In genomic region chr3:52844290-52844985, GRCh38 we compare ENCODE assay signal across 15 cellular contexts. TPM values are rescaled to one million over a fixed set of nuclear protein-coding genes. Genes with fewer than 3 reads are reported as not detected.
DNase-seq lines count a peak whose midpoint lies in the region; ATAC-seq and TF ChIP-seq lines count a peak whose summit lies in the region.
"Had no signal": no experiment of that assay in that cellular context is flagged by ENCODE, and none has a peak within 500 bp of the region (broad histone marks: within the 10 kb centered on the region; RNA-seq: fewer than 3 reads in every experiment).

No MANE protein-coding gene starts in this region.

- peak overlapping the region; percentile 75 to 97 (median 85) for H3K4me2 ChIP-seq in BLaER1 treated with 17β-estradiol and CSF1 and Interleukin-3, amounts not matched to agents 10 nM and 100 nM
- H3K4me2 ChIP-seq in hepatocyte: no peak overlapping the region

- no peaks in the 10 kb centered on the region for H3K9me2 ChIP-seq in hepatocyte (replicated peaks; ENCODE audit: insufficient read depth)

- H3K36me3 Mint-ChIP-seq in Calu3 (ENCODE audit: insufficient read depth, unreplicated experiment): no peaks in the 10 kb centered on the region

- intact Hi-C loops in sigmoid colon (cut with DNase I): loop anchor here (10.0 kb wide), 1 partner anchor 90 kb away; no protein-coding TSS in a partner anchor
- intact Hi-C loops in Calu3 (cut with micrococcal nuclease; ENCODE audit: unreplicated experiment): no loop called here

- 95% methylated on average over 18 of the region's 18 CpGs for WGBS in hepatocyte (ENCODE audit: low lambda C conversion rate, missing lambda C conversion rate)
- WGBS in sigmoid colon, 2 donors: 80 to 91% methylated on average over 18 of the region's 18 CpGs

- H3K9ac ChIP-seq in BLaER1 treated with 17β-estradiol and CSF1 and Interleukin-3, amounts not matched to agents 10 nM and 100 nM: peak overlapping the region in 10 of 11 experiments; percentile 28 to 81 (median 70); a peak in 18 of 22 replicates
- H3K9ac ChIP-seq: parathyroid adenoma had no signal

- no peak for ATAC-seq in HG02623 (IDR thresholded peaks at IDR 0.05; ENCODE audit: unreplicated experiment)
- ATAC-seq in GM19324 (IDR thresholded peaks at IDR 0.05; ENCODE audit: low FRiP score, unreplicated experiment): no peak

- H2AFZ ChIP-seq in hepatocyte: no peak overlapping the region
- H2AFZ ChIP-seq: parathyroid adenoma had no signal

- peaks cover 10 to 40% (median 19%) of the 10 kb centered on the region in 11 experiments; a peak in 19 of 22 replicates for H3K36me3 ChIP-seq in BLaER1 treated with 17β-estradiol and CSF1 and Interleukin-3, amounts not matched to agents 10 nM and 100 nM
- no peaks in the 10 kb centered on the region for H3K36me3 ChIP-seq in hepatocyte (replicated peaks; ENCODE audit: insufficient read depth, low read depth)
- peaks cover 7 to 74% (median 16%) of the 10 kb centered on the region in 4 donors for H3K36me3 ChIP-seq in sigmoid colon

- no peaks in the 10 kb centered on the region for H3K4me1 Mint-ChIP-seq in Calu3 (ENCODE audit: low read depth, unreplicated experiment)

- TF ChIP-seq CTCF in hepatocyte (IDR thresholded peaks at IDR 0.05; ENCODE audit: poor library complexity) (no peak), sigmoid colon (IDR thresholded peaks at IDR 0.05) (no peak), Calu3 (IDR thresholded peaks at IDR 0.05; ENCODE audit: unreplicated experiment) (no peak)

- no TSS peak for BruUV-seq in Calu3 (replicated peaks; lab: Mats Ljungman, UMichigan)

- CTCF ChIA-PET in Calu3 (lab: Charles Lee): interaction anchor here (0.7 kb wide), 1 partner anchor 38 kb away, joined by 3 read pairs; no protein-coding TSS in a partner anchor

- H3K9me3 Mint-ChIP-seq in Calu3 (ENCODE audit: low read depth, unreplicated experiment): no peaks in the 10 kb centered on the region

- peaks cover 89 to 100% (median 100%) of the 10 kb centered on the region in 10 experiments for H3K4me1 ChIP-seq in BLaER1 treated with 17β-estradiol and CSF1 and Interleukin-3, amounts not matched to agents 10 nM and 100 nM
- H3K4me1 ChIP-seq in hepatocyte (ENCODE audit: insufficient read depth): no peaks in the 10 kb centered on the region
- peaks cover 0 to 50% (median 30%) of the 10 kb centered on the region in 4 donors for H3K4me1 ChIP-seq in sigmoid colon
- H3K4me1 ChIP-seq: parathyroid adenoma had no signal

- H3K27ac ChIP-seq in BLaER1 treated with 17β-estradiol and CSF1 and Interleukin-3, amounts not matched to agents 10 nM and 100 nM: peak overlapping the region in 10 of 11 experiments; percentile 67 to 85 (median 82); a peak in 20 of 22 replicates
- peak overlapping the region; percentile 2 for H3K27ac ChIP-seq in hepatocyte
- H3K27ac ChIP-seq in sigmoid colon: peak overlapping the region; percentile 67 to 79 (median 74)
- H3K27ac ChIP-seq: parathyroid adenoma had no signal

- H3K4me3 ChIP-seq in BLaER1 treated with 17β-estradiol and CSF1 and Interleukin-3, amounts not matched to agents 10 nM and 100 nM: no peak overlapping the region; a peak in 1 of 20 replicates
- H3K4me3 ChIP-seq in hepatocyte (no peak overlapping the region), sigmoid colon (no peak overlapping the region)
- H3K4me3 ChIP-seq: mucosa of descending colon had no signal

- no peak for TF ChIP-seq EP300 in sigmoid colon (IDR thresholded peaks at IDR 0.05)

- no peaks in the 10 kb centered on the region for H3K79me2 ChIP-seq in hepatocyte
- H3K79me2 ChIP-seq: parathyroid adenoma had no signal

- H4K20me1 ChIP-seq in BLaER1 treated with 17β-estradiol and CSF1 and Interleukin-3, amounts not matched to agents 10 nM and 100 nM: no peaks in the 10 kb centered on the region; a peak in 1 of 22 replicates
- no peaks in the 10 kb centered on the region for H4K20me1 ChIP-seq in hepatocyte (ENCODE audit: insufficient read depth, poor library complexity, severe bottlenecking)

- H3K27me3 Mint-ChIP-seq in Calu3 (ENCODE audit: unreplicated experiment): no peaks in the 10 kb centered on the region

- no peak overlapping the region for H3K4me3 Mint-ChIP-seq in Calu3 (ENCODE audit: low read depth, unreplicated experiment)

- DNase-seq in SIG-M5 treated with dmso at 0.1 percent for 504 hours (lab: John Stamatoyannopoulos, UW; ENCODE audit: unreplicated experiment): peak; percentile 41
- no peak for DNase-seq in hepatocyte (ENCODE audit: low spot score)
- DNase-seq in sigmoid colon: no peak
- DNase-seq in Calu3: no peak
- DNase-seq in activated gamma-delta T cell treated with Interleukin-2 at 50 U/mL for 16 hours: no peak
- DNase-seq: activated effector memory CD4-positive, alpha-beta T cell treated with Interleukin-2 at 50 U/mL for 16 hours; NCI-H2107 had no signal

- no peak for TF ChIP-seq POLR2A in sigmoid colon (IDR thresholded peaks at IDR 0.05)

- H3K27ac Mint-ChIP-seq in Calu3 (ENCODE audit: unreplicated experiment): no peak overlapping the region

- no peaks in the 10 kb centered on the region for H3K9me3 ChIP-seq in BLaER1 treated with 17β-estradiol and CSF1 and Interleukin-3, amounts not matched to agents 10 nM and 100 nM (replicated peaks in 1 of 11)
- H3K9me3 ChIP-seq in hepatocyte (ENCODE audit: low read depth) (no peaks in the 10 kb centered on the region), sigmoid colon (no peaks in the 10 kb centered on the region)
- H3K9me3 ChIP-seq: mucosa of descending colon had no signal

- no peaks in the 10 kb centered on the region for H3K27me3 ChIP-seq in BLaER1 treated with 17β-estradiol and CSF1 and Interleukin-3, amounts not matched to agents 10 nM and 100 nM
- H3K27me3 ChIP-seq in hepatocyte: no peaks in the 10 kb centered on the region
- no peaks in the 10 kb centered on the region for H3K27me3 ChIP-seq in sigmoid colon

RNA-seq across cellular contexts. Expression of gene MUSTN1, which starts 9.6 kb away (rescaled TPM):
- total RNA-seq in hepatocyte: 1.8 and 2.6 TPM in 2 replicates
- polyA plus RNA-seq in hepatocyte: 0.27 TPM in 1 of 2 replicates, not detected in the other
- 10 to 100 TPM in 1 of 4 donors, 1 to 10 TPM in 3; 4.2 to 12.7 (median 6.9) TPM for total RNA-seq in sigmoid colon
- polyA plus RNA-seq in sigmoid colon: 10 to 100 TPM in 1 of 3 donors, 1 to 10 TPM in 1, not detected in 1; 7.2 to 11.1 TPM
- total RNA-seq in Calu3 (2022): 0.66 TPM in 1 of 2 replicates, not detected in the other
- total RNA-seq: frontal cortex, SK-MEL-5 had no signal
- polyA plus RNA-seq: AG04450 had no signal

RNA-seq across cellular contexts. Expression of gene ITIH4, which starts 14.0 kb away (rescaled TPM):
- total RNA-seq in hepatocyte (45.3 and 55.9 TPM in 2 replicates), sigmoid colon (10 to 100 TPM in 1 of 4 donors, 1 to 10 TPM in 3; 2.5 to 12.2 (median 6.7) TPM), Calu3 (2022) (1.6 and 3.0 TPM in 2 replicates)
- polyA plus RNA-seq in hepatocyte (80.8 and 91.3 TPM in 2 replicates), sigmoid colon (1 to 10 TPM in 1 of 3 donors, not detected in 2; 5.4 TPM)
- total RNA-seq: SK-MEL-5 had no signal

RNA-seq across cellular contexts. Expression of gene ITIH3, which starts 49.8 kb away (rescaled TPM):
- total RNA-seq in hepatocyte: 53.6 and 63.3 TPM in 2 replicates
- 66.9 and 71.7 TPM in 2 replicates for polyA plus RNA-seq in hepatocyte
- 1 to 10 TPM in 1 of 4 donors, under 1 TPM in 2, not detected in 1; 0.14 to 2.3 (median 0.36) TPM for total RNA-seq in sigmoid colon
- under 1 TPM in 1 of 3 donors, not detected in 2; 0.95 TPM for polyA plus RNA-seq in sigmoid colon
- total RNA-seq in Calu3 (2022): not detected in 2 replicates
- total RNA-seq: frontal cortex had no signal

RNA-seq across cellular contexts. Expression of gene STIMATE, which starts 52.9 kb away (rescaled TPM):
- total RNA-seq in hepatocyte: 14.5 and 23.2 TPM in 2 replicates
- 16.2 and 20.4 TPM in 2 replicates for polyA plus RNA-seq in hepatocyte
- 10 to 100 TPM; 11.5 to 19.5 (median 14.7) TPM for total RNA-seq in sigmoid colon
- polyA plus RNA-seq in sigmoid colon: 1 to 10 TPM; 2.5 to 7.7 (median 4.8) TPM
- total RNA-seq in Calu3 (2022): 11.7 and 13.3 TPM in 2 replicates

Comparison
In these comparisons a context has a peak if more than half of its experiments do, and no peak if none do; other contexts are left out.
1. H3K27ac ChIP-seq: peak in every context shown above with its lines; median percentile 82 in BLaER1 treated with 17β-estradiol and CSF1 and Interleukin-3, amounts not matched to agents 10 nM and 100 nM; 74 in sigmoid colon; 2 in hepatocyte.
2. RNA of gene ITIH3, which starts 49.8 kb away (total RNA-seq): 53.6 to 63.3 TPM in hepatocyte; 0.14 to 2.3 TPM in sigmoid colon and not detected in Calu3; every median in the first group is over 10 times any median in the second.